Comparison of ENCODE assay signal across 20 cellular contexts in the genomic region with DNA sequence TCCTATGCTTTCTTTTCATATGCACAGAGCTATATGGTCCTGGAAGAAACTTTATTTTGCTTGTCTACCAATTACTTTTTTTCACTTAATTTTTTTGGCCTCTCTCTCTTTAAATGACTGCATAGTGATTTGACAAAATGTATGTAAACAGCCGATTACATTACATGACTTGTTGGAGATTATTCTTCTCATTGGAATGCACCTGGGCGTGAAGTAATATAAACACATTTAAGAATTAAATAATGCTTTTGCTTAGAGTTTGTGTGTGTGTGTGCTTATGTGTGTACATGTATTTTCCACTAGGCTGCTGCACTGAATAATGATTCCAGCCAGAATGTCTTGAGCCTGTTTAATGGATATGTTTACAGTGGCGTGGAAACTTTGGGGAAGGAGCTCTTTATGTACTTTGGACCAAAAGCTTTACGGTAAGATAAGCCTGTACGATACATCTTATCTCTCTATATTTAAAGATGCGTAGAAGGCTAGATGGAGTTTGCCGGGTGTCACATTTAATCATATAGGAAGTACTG. TPM values are rescaled to one million over a fixed set of nuclear protein-coding genes. Genes with fewer than 3 reads are reported as not detected.
A peak's percentile ranks its signal among the peaks of the same experiment; 100 is the strongest.
DNase-seq lines count a peak whose midpoint lies in the region; ATAC-seq and TF ChIP-seq lines count a peak whose summit lies in the region.
"Had no signal": no experiment of that assay in that cellular context is flagged by ENCODE, and none has a peak within 500 bp of the region (broad histone marks: within the 10 kb centered on the region; RNA-seq: fewer than 3 reads in every experiment).

No MANE protein-coding gene starts in this region.

- H4K91ac ChIP-seq in mesenchymal stem cell (ENCODE audit: low read length) = no peak overlapping the region

- TF ChIP-seq CTCF in Calu3 (IDR thresholded peaks at IDR 0.05; ENCODE audit: unreplicated experiment) = no peak
- TF ChIP-seq CTCF in Panc1 (IDR thresholded peaks at IDR 0.05) = no peak
- no peak for TF ChIP-seq CTCF in Caco-2 (IDR thresholded peaks at IDR 0.05; ENCODE audit: insufficient read depth in 1 of 2, low read depth in 1 of 2, low read length in 1 of 2, severe bottlenecking in 1 of 2, unreplicated experiment in 1 of 2)

- no peak for ATAC-seq in Panc1
- ATAC-seq in HG03097 (IDR thresholded peaks at IDR 0.05; ENCODE audit: low FRiP score, unreplicated experiment) = no peak
- no peak for ATAC-seq in left ventricle myocardium superior
- ATAC-seq: heart right ventricle, natural killer cell had no signal

- H2BK15ac ChIP-seq in mesenchymal stem cell (ENCODE audit: low read depth, poor library complexity, severe bottlenecking) = no peak overlapping the region

- H2BK5ac ChIP-seq in mesenchymal stem cell (ENCODE audit: low read depth, low read length, poor library complexity, severe bottlenecking) = no peak overlapping the region

- peaks cover 36% of the 10 kb centered on the region for H3K4me1 Mint-ChIP-seq in Calu3 (ENCODE audit: low read depth, unreplicated experiment)
- H3K4me1 Mint-ChIP-seq in Caco-2 (ENCODE audit: low read depth, unreplicated experiment) = peaks cover 25% of the 10 kb centered on the region

- H2AFZ ChIP-seq in mesenchymal stem cell (ENCODE audit: low read depth, low read length) = no peak overlapping the region
- H2AFZ ChIP-seq: PC-9 had no signal

- WGBS in mesenchymal stem cell = 77% methylated on average over 5 of the region's 7 CpGs

- H3K27ac Mint-ChIP-seq in Calu3 (ENCODE audit: unreplicated experiment) (no peak overlapping the region), Caco-2 (ENCODE audit: unreplicated experiment) (no peak overlapping the region)
- H3K27ac Mint-ChIP-seq: activated naive CD4-positive, alpha-beta T cell treated with anti-CD3 and anti-CD28 coated beads, Interleukin-2, amount 50 U/mL, for 24 hours; natural killer cell had no signal

- H3K4me3 Mint-ChIP-seq in Calu3 (ENCODE audit: low read depth, unreplicated experiment) = peak overlapping the region; percentile 32
- no peak overlapping the region for H3K4me3 Mint-ChIP-seq in Caco-2 (ENCODE audit: unreplicated experiment)
- H3K4me3 Mint-ChIP-seq: activated naive CD4-positive, alpha-beta T cell treated with anti-CD3 and anti-CD28 coated beads, Interleukin-2, amount 50 U/mL, for 24 hours; natural killer cell had no signal

- H3K27me3 ChIP-seq in Panc1 (ENCODE audit: control insufficient read depth, insufficient read depth, low read length) (no peaks in the 10 kb centered on the region), endocrine pancreas (ENCODE audit: control insufficient read depth, insufficient read depth, low read length) (no peaks in the 10 kb centered on the region), mesenchymal stem cell (ENCODE audit: control insufficient read depth in 1 of 2, insufficient read depth in 1 of 2, low read length in 2 of 2) (no peaks in the 10 kb centered on the region), Caco-2 (replicated peaks; ENCODE audit: control insufficient read depth, insufficient read depth, low read length) (no peaks in the 10 kb centered on the region)
- H3K27me3 ChIP-seq: heart right ventricle had no signal

- no peak overlapping the region for H3K4me2 ChIP-seq in mesenchymal stem cell (ENCODE audit: low read length, poor library complexity, severe bottlenecking)
- H3K4me2 ChIP-seq: PC-9 had no signal

- H3K18ac ChIP-seq in mesenchymal stem cell (ENCODE audit: low read depth in 1 of 2, low read length in 2 of 2) = no peak overlapping the region

- no peak overlapping the region for H4K8ac ChIP-seq in mesenchymal stem cell (ENCODE audit: low read length)

- H3K23ac ChIP-seq in mesenchymal stem cell (ENCODE audit: low read length in 2 of 2) = no peak overlapping the region

- H2BK120ac ChIP-seq in mesenchymal stem cell (ENCODE audit: low read depth, low read length) = no peak overlapping the region

- DNase-seq in Calu3 (no peak), Panc1 (ENCODE audit: low read depth, low spot score) (no peak), mesenchymal stem cell (peak; percentile 46), Caco-2 (no peak), SHP77 treated with DMSO at 0.1 percent for 48 hours (lab: John Stamatoyannopoulos, UW) (no peak), left ventricle myocardium superior (no peak)
- DNase-seq: activated CD4-positive, alpha-beta T cell treated with anti-CD3 and anti-CD28 coated beads, Interleukin-2, amount 50 U/mL, for 48 hours; activated T-cell treated with anti-CD3 and anti-CD28 coated beads, Interleukin-2, amount 50 U/mL, for 1 hour; cortex of kidney; erythroblast; heart right ventricle; Kasumi-1; natural killer cell; NCI-H1436; NCI-H774; PC-9; stimulated activated CD4-positive, alpha-beta T cell treated with anti-CD3 and anti-CD28 coated beads, Interleukin-2, amount 100 ng/mL, for 48 hours had no signal

- no TSS peak for BruUV-seq in Calu3 (replicated peaks; lab: Mats Ljungman, UMichigan)
- BruUV-seq in Panc1 (replicated peaks; lab: Mats Ljungman, UMichigan) = no TSS peak
- no TSS peak for BruUV-seq in Caco-2 (replicated peaks; lab: Mats Ljungman, UMichigan)

- no peaks in the 10 kb centered on the region for H3K4me1 ChIP-seq in Panc1 (ENCODE audit: control insufficient read depth, insufficient read depth, low read length)
- H3K4me1 ChIP-seq in endocrine pancreas (ENCODE audit: control insufficient read depth, insufficient read depth, low read length) = no peaks in the 10 kb centered on the region
- no peaks in the 10 kb centered on the region for H3K4me1 ChIP-seq in mesenchymal stem cell (ENCODE audit: control insufficient read depth, insufficient read depth, low read depth, low read length)
- peaks cover 19% of the 10 kb centered on the region for H3K4me1 ChIP-seq in Caco-2

- POLR2A ChIA-PET in Panc1 (lab: Charles Lee) (no interaction called here), Caco-2 (lab: Charles Lee) (no interaction called here)

- H3K27me3 Mint-ChIP-seq in Calu3 (ENCODE audit: unreplicated experiment) (no peaks in the 10 kb centered on the region), Caco-2 (ENCODE audit: insufficient read depth, unreplicated experiment) (no peaks in the 10 kb centered on the region)
- H3K27me3 Mint-ChIP-seq: activated naive CD4-positive, alpha-beta T cell treated with anti-CD3 and anti-CD28 coated beads, Interleukin-2, amount 50 U/mL, for 24 hours had no signal

- H3K9ac ChIP-seq in endocrine pancreas (ENCODE audit: control insufficient read depth, insufficient read depth, low read length) (no peak overlapping the region), mesenchymal stem cell (ENCODE audit: low read length) (no peak overlapping the region)

- H3K79me1 ChIP-seq in mesenchymal stem cell (replicated peaks; ENCODE audit: low read length, poor library complexity, severe bottlenecking) = peaks cover 10% of the 10 kb centered on the region

- H3K27ac ChIP-seq in Panc1 (ENCODE audit: low read length) (peak overlapping the region; percentile 7; the same call in 1 of the 2 replicates), mesenchymal stem cell (ENCODE audit: low read length, poor library complexity, severe bottlenecking) (no peak overlapping the region)
- H3K27ac ChIP-seq: heart right ventricle, PC-9 had no signal

- intact Hi-C loops in Calu3 (cut with micrococcal nuclease; ENCODE audit: unreplicated experiment) = loop anchor here (5.0 kb wide), 1 partner anchor 70 kb away; no protein-coding TSS in a partner anchor
- intact Hi-C loops in Panc1 (cut with micrococcal nuclease; ENCODE audit: unreplicated experiment) = no loop called here
- intact Hi-C loops in Caco-2 (cut with micrococcal nuclease; ENCODE audit: unreplicated experiment) = no loop called here
- intact Hi-C loops in left ventricle myocardium superior (cut with micrococcal nuclease) = no loop called here

- H3K4me3 ChIP-seq in Panc1 (ENCODE audit: low read depth in 2 of 2, low read length in 2 of 2) (no peak overlapping the region), endocrine pancreas (ENCODE audit: control insufficient read depth, insufficient read depth, low read length) (peak overlapping the region; percentile 30), mesenchymal stem cell (ENCODE audit: insufficient read depth in 1 of 2, low read depth in 1 of 2, low read length in 2 of 2) (no peak overlapping the region), Caco-2 (ENCODE audit: low read depth, low read length) (no peak overlapping the region)
- H3K4me3 ChIP-seq: heart right ventricle, PC-9 had no signal

- in situ Hi-C loops in Panc1 (cut with HindIII; ENCODE audit: low pct_unique_long_range_greater_than_20kb, low sequenced_read_pairs) = no loop called here

- H3K9me3 ChIP-seq in Panc1 (ENCODE audit: control insufficient read depth, insufficient read depth, low read depth, low read length) = no peaks in the 10 kb centered on the region
- no peaks in the 10 kb centered on the region for H3K9me3 ChIP-seq in endocrine pancreas (ENCODE audit: control insufficient read depth, low read length)
- no peaks in the 10 kb centered on the region for H3K9me3 ChIP-seq in mesenchymal stem cell (ENCODE audit: control insufficient read depth, low read length)
- H3K9me3 ChIP-seq in Caco-2 = no peaks in the 10 kb centered on the region
- H3K9me3 ChIP-seq: heart right ventricle had no signal

- no peaks in the 10 kb centered on the region for H3K36me3 Mint-ChIP-seq in Calu3 (ENCODE audit: insufficient read depth, unreplicated experiment)
- H3K36me3 Mint-ChIP-seq in Caco-2 (ENCODE audit: insufficient read depth, unreplicated experiment) = no peaks in the 10 kb centered on the region
- H3K36me3 Mint-ChIP-seq: activated naive CD4-positive, alpha-beta T cell treated with anti-CD3 and anti-CD28 coated beads, Interleukin-2, amount 50 U/mL, for 24 hours; natural killer cell had no signal

- CTCF ChIA-PET in Calu3 (lab: Charles Lee) (interaction anchor here (1.8 kb wide), 1 partner anchor 12 kb away, joined by 5 read pairs; a partner anchor contains a TSS), Panc1 (lab: Charles Lee) (no interaction called here), Caco-2 (lab: Charles Lee) (no interaction called here)

- H2BK12ac ChIP-seq in mesenchymal stem cell (ENCODE audit: low read length in 2 of 2) = no peak overlapping the region

- H3K9me3 Mint-ChIP-seq in Calu3 (ENCODE audit: low read depth, unreplicated experiment) = no peaks in the 10 kb centered on the region
- no peaks in the 10 kb centered on the region for H3K9me3 Mint-ChIP-seq in Caco-2 (ENCODE audit: unreplicated experiment)
- H3K9me3 Mint-ChIP-seq: activated naive CD4-positive, alpha-beta T cell treated with anti-CD3 and anti-CD28 coated beads, Interleukin-2, amount 50 U/mL, for 24 hours; natural killer cell had no signal

- no peak overlapping the region for H3K4ac ChIP-seq in mesenchymal stem cell (ENCODE audit: low read depth in 1 of 2, low read length in 2 of 2)

- H3K14ac ChIP-seq in mesenchymal stem cell (ENCODE audit: low read length in 2 of 2) = no peak overlapping the region

- no peak overlapping the region for H2AK5ac ChIP-seq in mesenchymal stem cell (ENCODE audit: low read length, severe bottlenecking)

- no peaks in the 10 kb centered on the region for H3K36me3 ChIP-seq in Panc1 (ENCODE audit: control insufficient read depth, insufficient read depth, low read length)
- no peaks in the 10 kb centered on the region for H3K36me3 ChIP-seq in endocrine pancreas (ENCODE audit: control insufficient read depth, insufficient read depth, low read length)
- H3K36me3 ChIP-seq in mesenchymal stem cell (ENCODE audit: control insufficient read depth in 1 of 2, insufficient read depth in 2 of 2, low read depth in 1 of 2, low read length in 2 of 2) = no peaks in the 10 kb centered on the region
- no peaks in the 10 kb centered on the region for H3K36me3 ChIP-seq in Caco-2 (ENCODE audit: control insufficient read depth, insufficient read depth, low read length)
- H3K36me3 ChIP-seq: heart right ventricle had no signal

RNA-seq across cellular contexts. Expression of a gene that starts 12.5 kb away (rescaled TPM):
- total RNA-seq in Calu3 (2022) = 8.7 and 10.6 TPM in 2 replicates
- 8.9 TPM for total RNA-seq in Panc1 (2021; ENCODE audit: unreplicated experiment)
- 1.5 TPM for polyA plus RNA-seq in Panc1 (2012; ENCODE audit: insufficient read length)
- polyA plus RNA-seq in mesenchymal stem cell (2013, experiment 1 of 2) = 0.95 TPM
- 0.96 TPM for polyA plus RNA-seq in mesenchymal stem cell (2013, experiment 2 of 2)
- 8.0 and 8.5 TPM in 2 replicates for total RNA-seq in Caco-2 (2022)
- 0.10 TPM for total RNA-seq in left ventricle myocardium superior
